Comparison of ENCODE assay signal across 8 cellular contexts in genomic region chr7:76318488-76319353, GRCh38. TPM values are rescaled to one million over a fixed set of nuclear protein-coding genes. Genes with fewer than 3 reads are reported as not detected.
A peak's percentile ranks its signal among the peaks of the same experiment; 100 is the strongest.
DNase-seq lines count a peak whose midpoint lies in the region; ATAC-seq and TF ChIP-seq lines count a peak whose summit lies in the region.

No MANE protein-coding gene starts in this region.

- H3K56ac ChIP-seq in IMR-90 (ENCODE audit: extremely low read depth, insufficient read depth, low read length), result peak overlapping the region; percentile 50; the same call in 1 of the 2 replicates

- TF ChIP-seq POLR2A in IMR-90 (IDR thresholded peaks at IDR 0.05; ENCODE audit: low read depth, low read length) (no peak; the same call in 1 of the 2 replicates), upper lobe of left lung (IDR thresholded peaks at IDR 0.05) (peak in 2 of 4 donors; percentile 8 to 12)

- WGBS in IMR-90 (ENCODE audit: extremely low coverage in 2 of 2, insufficient read length in 1 of 2), 2 experiments, result 14% methylated on average over 7 of the region's 25 CpGs; no CpG with 5 or more reads in 1 of the 2 experiments
- 6 to 10% methylated on average over 11 to 25 of the region's 25 CpGs for WGBS in upper lobe of left lung, 2 donors

- CTCF ChIA-PET in IMR-90 (lab: Yijun Ruan, JAX), result interaction anchor here (0.5 to 1.0 kb wide), 2 partner anchors 140 to 249 kb away, joined by 3 to 5 read pairs; no protein-coding TSS in a partner anchor
- CTCF ChIA-PET in RWPE1 (lab: Yijun Ruan, JAX), result interaction anchor here (0.6 to 1.8 kb wide), 8 partner anchors 8 to 1226 kb away, joined by 3 to 13 read pairs (median 4); no protein-coding TSS in a partner anchor

- peak overlapping the region; percentile 58 for H4K91ac ChIP-seq in IMR-90 (ENCODE audit: insufficient read depth, low read depth, low read length)

- peak overlapping the region; percentile 78 for H2AK5ac ChIP-seq in IMR-90 (ENCODE audit: low read depth, low read length)

- peak overlapping the region; percentile 91 for H2AFZ ChIP-seq in IMR-90 (replicated peaks; ENCODE audit: low read length, poor library complexity)

- peak; percentile 30 for TF ChIP-seq RAD21 in IMR-90 (IDR thresholded peaks at IDR 0.05; ENCODE audit: low read length)

- H3K9me3 ChIP-seq in IMR-90 (ENCODE audit: control insufficient read depth, insufficient read depth, low read length) (no peaks in the 10 kb centered on the region), upper lobe of left lung (no peaks in the 10 kb centered on the region)

- peak; percentile 42 for TF ChIP-seq CTCF in IMR-90 (conservative IDR thresholded peaks at IDR 0.05; ENCODE audit: low read depth, low read length)
- no peak for TF ChIP-seq CTCF in RWPE1 (conservative IDR thresholded peaks at IDR 0.05; ENCODE audit: low read depth)
- TF ChIP-seq CTCF in upper lobe of left lung (IDR thresholded peaks at IDR 0.05), result peak in 4 of 6 experiments; percentile 55 to 69 (median 64)

- TF ChIP-seq EP300 in upper lobe of left lung (IDR thresholded peaks at IDR 0.05), result no peak

- dilution Hi-C loops in IMR-90 (cut with HindIII; ENCODE audit: low sequenced_read_pairs, unreplicated experiment), result no loop called here

- in situ Hi-C loops in IMR-90 (cut with MboI; ENCODE audit: low sequenced_read_pairs), result no loop called here

- peak overlapping the region; percentile 62 for H3K4me3 ChIP-seq in IMR-90 (ENCODE audit: insufficient read depth, low read depth, low read length)
- H3K4me3 ChIP-seq in upper lobe of left lung, result peak overlapping the region; percentile 72 to 89 (median 78)

- peak overlapping the region; percentile 84 for H3K4ac ChIP-seq in IMR-90 (ENCODE audit: low read depth, low read length)

- H3K9ac ChIP-seq in IMR-90 (ENCODE audit: low read depth, low read length), result peak overlapping the region; percentile 69

- peak overlapping the region; percentile 87 for H3K27ac ChIP-seq in IMR-90 (ENCODE audit: insufficient read depth, low read length)
- H3K27ac ChIP-seq in RWPE1, result peak overlapping the region; percentile 99
- H3K27ac ChIP-seq in upper lobe of left lung, result peak overlapping the region; percentile 84 to 94 (median 93)

- H3K4me1 ChIP-seq in IMR-90 (ENCODE audit: control insufficient read depth, insufficient read depth, low read length) (peaks cover 13% of the 10 kb centered on the region), upper lobe of left lung (peaks cover 7 to 18% (median 17%) of the 10 kb centered on the region in 4 donors)

- ATAC-seq in GM21619 (IDR thresholded peaks at IDR 0.05; ENCODE audit: unreplicated experiment), result peak; percentile 39
- ATAC-seq in IMR-90 (ENCODE audit: low read depth), result peak; percentile 53
- peak; percentile 79 to 82 for ATAC-seq in upper lobe of left lung (ENCODE audit: low FRiP score in 2 of 2)

- H2BK20ac ChIP-seq in IMR-90 (ENCODE audit: low read depth, low read length), result no peak overlapping the region

- H4K8ac ChIP-seq in IMR-90 (ENCODE audit: low read depth in 2 of 2, low read length in 2 of 2), result peak overlapping the region; percentile 9 to 57; a peak in 3 of 4 replicates

- peak overlapping the region; percentile 74 for H3K23ac ChIP-seq in IMR-90 (ENCODE audit: low read depth, low read length)

- H2BK15ac ChIP-seq in IMR-90 (ENCODE audit: low read depth, low read length), result 0 out of 3 replicates have a peak overlapping the region, but pooled peaks have one; percentile 4

- H4K20me1 ChIP-seq in IMR-90 (ENCODE audit: insufficient read depth, low read length), result peaks cover 23% of the 10 kb centered on the region

- H3K18ac ChIP-seq in IMR-90 (ENCODE audit: low read depth, low read length), result peak overlapping the region; percentile 48

- peaks cover 14% of the 10 kb centered on the region for H3K9me1 ChIP-seq in IMR-90 (ENCODE audit: insufficient read depth, low read length)

- H2AK9ac ChIP-seq in IMR-90 (replicated peaks; ENCODE audit: low read depth, low read length, poor library complexity), result peak overlapping the region; percentile 98

- H3K36me3 ChIP-seq in IMR-90 (ENCODE audit: control insufficient read depth, insufficient read depth, low read length) (peaks cover 5% of the 10 kb centered on the region; the same call in 1 of the 2 replicates), upper lobe of left lung (peaks cover 0 to 11% (median 0%) of the 10 kb centered on the region in 4 donors)

- H4K5ac ChIP-seq in IMR-90 (ENCODE audit: low read depth, low read length), result peak overlapping the region; percentile 36

- H3K79me1 ChIP-seq in IMR-90 (ENCODE audit: low read depth in 1 of 2, low read length in 2 of 2), result peaks cover 18 to 51% of the 10 kb centered on the region in 2 experiments

- H3K14ac ChIP-seq in IMR-90 (replicated peaks; ENCODE audit: low read depth, low read length), result peak overlapping the region; percentile 84

- peak overlapping the region; percentile 83 for H2BK5ac ChIP-seq in IMR-90 (ENCODE audit: low read depth, low read length, poor library complexity, severe bottlenecking)

- H3K27me3 ChIP-seq in IMR-90 (ENCODE audit: control insufficient read depth, insufficient read depth, low read length), result no peaks in the 10 kb centered on the region
- no peaks in the 10 kb centered on the region for H3K27me3 ChIP-seq in upper lobe of left lung

- intact Hi-C loops in IMR-90 (cut with micrococcal nuclease), result loop anchor here (5.0 kb wide), 1 partner anchor 39 kb away; the partner anchor contains the start of gene YWHAG

- BruUV-seq in IMR-90 (replicated peaks; lab: Mats Ljungman, UMichigan), result no TSS peak

- H2BK120ac ChIP-seq in IMR-90 (ENCODE audit: low read depth, low read length), result peak overlapping the region; percentile 33; the same call in 1 of the 2 replicates

- POLR2A ChIA-PET in IMR-90 (lab: Charles Lee; ENCODE audit: unreplicated experiment), result interaction anchor here (0.6 kb wide), 1 partner anchor 46 kb away, joined by 10 read pairs; no protein-coding TSS in a partner anchor
- POLR2A ChIA-PET in RWPE1 (lab: Yijun Ruan, JAX; ENCODE audit: low non-redundant PET), result interaction anchor here (0.6 to 1.0 kb wide), 5 partner anchors 27 to 135 kb away, joined by 3 to 6 read pairs (median 4); partner anchors contain the start of gene YWHAG

- peak overlapping the region; percentile 56 for H3K4me2 ChIP-seq in IMR-90 (ENCODE audit: low read depth, low read length)

- DNase-seq in ELF-1 (ENCODE audit: low read depth, low spot score) (peak; percentile 86), IMR-90 (peak; percentile 89), RWPE1 (ENCODE audit: low spot score) (peak; percentile 89), activated gamma-delta T cell (lab: John Stamatoyannopoulos, UW) (peak; percentile 25), foreskin melanocyte (peak; percentile 67), nucleus accumbens (lab: John Stamatoyannopoulos, UW) (peak in 34 of 56 donors; percentile 28 to 80 (median 63)), upper lobe of left lung (peak in 1 of 2 donors; percentile 78)

TF ChIP-seq in IMR-90, 13 proteins besides CTCF, POLR2A, EP300 and RAD21:
- TF ChIP-seq FOS (IDR thresholded peaks at IDR 0.05; ENCODE audit: low read depth, low read length) (no peak), USF2 (IDR thresholded peaks at IDR 0.05; ENCODE audit: low read depth, low read length) (0 out of 2 replicates have a peak, but pooled peaks have one; percentile 31), CHD1 (IDR thresholded peaks at IDR 0.05; ENCODE audit: low read depth, low read length) (no peak), CEBPB (IDR thresholded peaks at IDR 0.05; ENCODE audit: low read depth, low read length) (peak; percentile 92), MAZ (IDR thresholded peaks at IDR 0.05; ENCODE audit: borderline replicate concordance, low read depth, low read length) (peak; percentile 70; the same call in 1 of the 2 replicates), NFE2L2 (IDR thresholded peaks at IDR 0.05; ENCODE audit: low read depth, low read length) (peak; percentile 30; the same call in 1 of the 2 replicates), SMC3 (IDR thresholded peaks at IDR 0.05; ENCODE audit: low read depth, low read length) (peak; percentile 23), BHLHE40 (IDR thresholded peaks at IDR 0.05; ENCODE audit: low read depth, low read length) (0 out of 2 replicates have a peak, but pooled peaks have one; percentile 4)
TF ChIP-seq in IMR-90: peak in this region for 6.

RNA-seq across cellular contexts. Expression of gene HSPB1, which starts 16.2 kb away (rescaled TPM):
- 33.2 and 48.6 TPM in 2 replicates for total RNA-seq in IMR-90 (2012; rRNA removed)
- polyA plus RNA-seq in IMR-90 (2012; rRNA removed), result 1,363 and 1,841 TPM in 2 replicates
- 2,238 and 2,632 TPM in 2 replicates for polyA plus RNA-seq in IMR-90 (2012; cell fraction: cytosol; rRNA removed)
- 412 and 1,178 TPM in 2 replicates for polyA plus RNA-seq in IMR-90 (2012; cell fraction: nucleus; rRNA removed; ENCODE audit: low replicate concordance)
- 100 to 1,000 TPM; 164 to 703 (median 300) TPM for total RNA-seq in upper lobe of left lung

RNA-seq across cellular contexts. Expression of gene YWHAG, which starts 40.1 kb away (rescaled TPM):
- total RNA-seq in IMR-90 (2012; rRNA removed) (40.1 and 58.6 TPM in 2 replicates), upper lobe of left lung (100 to 1,000 TPM in 1 of 6 donors, 10 to 100 TPM in 5; 51.3 to 114 (median 73.4) TPM)
- polyA plus RNA-seq in IMR-90 (2012; rRNA removed), result 56.9 and 64.9 TPM in 2 replicates
- polyA plus RNA-seq in IMR-90 (2012; cell fraction: cytosol; rRNA removed), result 26.6 and 33.4 TPM in 2 replicates
- 15.8 and 33.2 TPM in 2 replicates for polyA plus RNA-seq in IMR-90 (2012; cell fraction: nucleus; rRNA removed; ENCODE audit: low replicate concordance)
